In the genomic region with DNA sequence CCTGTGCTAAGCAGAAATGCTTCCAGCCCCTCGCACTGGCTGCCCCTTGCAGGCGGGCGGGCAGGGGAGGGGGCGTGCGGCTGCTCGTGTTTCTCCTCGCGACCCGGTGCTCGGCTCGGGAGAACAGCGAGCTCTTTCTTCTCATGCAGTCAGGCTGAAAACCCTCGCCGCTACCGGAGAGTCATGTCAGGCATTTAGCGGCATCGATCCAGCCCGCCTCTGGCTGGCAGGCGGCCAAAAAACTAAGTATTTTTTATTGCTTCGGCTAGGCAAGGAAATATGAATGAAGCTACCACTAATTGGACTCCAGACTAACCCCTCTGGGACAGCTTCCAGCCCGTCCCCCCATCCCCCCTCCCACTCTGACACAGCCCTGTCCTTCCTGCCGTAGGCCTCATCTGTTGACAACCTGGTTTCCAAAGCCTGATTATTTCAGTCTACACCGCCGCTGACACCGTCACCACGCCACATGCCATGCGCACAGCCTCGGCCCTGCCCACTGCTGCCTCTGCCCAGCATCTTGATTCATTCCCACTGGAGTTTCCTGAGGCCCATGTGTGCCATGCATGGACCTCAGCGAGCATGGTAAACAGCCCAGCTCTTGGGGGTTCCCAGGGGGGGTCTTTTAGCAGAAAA, we compare ENCODE assay signal across 1 cellular context.
TF ChIP-seq lines count a peak whose summit lies in the region.

No MANE protein-coding gene starts in this region.

TF ChIP-seq in HEK293, 187 proteins besides CTCF, POLR2A, EP300 and RAD21 (continued from another document):
- no peak for TF ChIP-seq ELK4 (IDR thresholded peaks at IDR 0.05; ENCODE audit: borderline replicate concordance, low read depth, low read length)
- TF ChIP-seq, protein P1, sequence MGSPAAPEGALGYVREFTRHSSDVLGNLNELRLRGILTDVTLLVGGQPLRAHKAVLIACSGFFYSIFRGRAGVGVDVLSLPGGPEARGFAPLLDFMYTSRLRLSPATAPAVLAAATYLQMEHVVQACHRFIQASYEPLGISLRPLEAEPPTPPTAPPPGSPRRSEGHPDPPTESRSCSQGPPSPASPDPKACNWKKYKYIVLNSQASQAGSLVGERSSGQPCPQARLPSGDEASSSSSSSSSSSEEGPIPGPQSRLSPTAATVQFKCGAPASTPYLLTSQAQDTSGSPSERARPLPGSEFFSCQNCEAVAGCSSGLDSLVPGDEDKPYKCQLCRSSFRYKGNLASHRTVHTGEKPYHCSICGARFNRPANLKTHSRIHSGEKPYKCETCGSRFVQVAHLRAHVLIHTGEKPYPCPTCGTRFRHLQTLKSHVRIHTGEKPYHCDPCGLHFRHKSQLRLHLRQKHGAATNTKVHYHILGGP (tag by site-specific recombination; IDR thresholded peaks at IDR 0.05): no peak
- TF ChIP-seq ZSCAN30 (tag by site-specific recombination; IDR thresholded peaks at IDR 0.05): peak; percentile 90
- peak; percentile 77 for TF ChIP-seq ZNF529 (tag by site-specific recombination; IDR thresholded peaks at IDR 0.05; ENCODE audit: insufficient replicate concordance)
- TF ChIP-seq ZNF140 (tag by site-specific recombination; IDR thresholded peaks at IDR 0.05): no peak
- TF ChIP-seq ZNF2 (tag by site-specific recombination; IDR thresholded peaks at IDR 0.05): peak; percentile 91
- TF ChIP-seq OSR2 (tag by site-specific recombination; IDR thresholded peaks at IDR 0.05): peak; percentile 99
